8 cellular contexts compared by ENCODE assay signal in the genomic region with DNA sequence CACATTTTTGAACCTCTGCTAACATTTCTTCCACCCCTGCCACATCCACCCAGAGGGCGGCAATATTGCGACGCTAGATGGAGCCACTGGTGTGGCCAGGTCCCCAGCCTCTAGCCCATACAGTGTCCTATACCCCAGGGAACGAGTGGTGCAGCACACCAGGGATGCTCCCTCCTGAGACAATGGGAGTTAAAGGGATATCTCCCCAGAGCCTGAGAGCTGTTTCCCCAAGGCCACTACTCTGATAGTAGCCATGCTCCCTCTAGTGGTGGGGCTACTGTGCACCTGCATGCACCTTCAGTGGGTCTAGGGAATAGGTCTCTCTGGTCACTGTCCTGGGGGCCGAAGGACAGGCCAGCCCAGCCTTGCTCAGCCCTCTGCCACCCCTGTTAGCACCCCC.
DNase-seq lines count a peak whose midpoint lies in the region; ATAC-seq, FAIRE-seq and TF ChIP-seq lines count a peak whose summit lies in the region.

No MANE protein-coding gene starts in this region.

- H3K4me3 ChIP-seq in SK-N-SH (ENCODE audit: low read depth in 2 of 2, low read length in 1 of 2), result no peak overlapping the region
- H3K4me3 ChIP-seq in esophagus muscularis mucosa, result no peak overlapping the region
- H3K4me3 ChIP-seq in tibial artery, result no peak overlapping the region

- ATAC-seq in SK-N-SH treated with all-trans-retinoic acid at 6 μM for 48 hours (no peak), GM19467 (IDR thresholded peaks at IDR 0.05; ENCODE audit: unreplicated experiment) (no peak)

- H3K27ac ChIP-seq in SK-N-SH (ENCODE audit: low read depth in 2 of 2, low read length in 1 of 2) (no peak overlapping the region), esophagus muscularis mucosa (replicated peaks in 1 of 4) (no peak overlapping the region), tibial artery (no peak overlapping the region)

- 0% methylated on average over 1 of the region's 5 CpGs for WGBS in SK-N-SH (ENCODE audit: low lambda C conversion rate)
- 52% methylated on average over 5 of the region's 5 CpGs for WGBS in esophagus muscularis mucosa

- TF ChIP-seq EP300 in SK-N-SH (IDR thresholded peaks at IDR 0.05; ENCODE audit: borderline replicate concordance in 1 of 2, low read depth in 1 of 2, low read length in 1 of 2) (no peak), esophagus muscularis mucosa (IDR thresholded peaks at IDR 0.05) (no peak)

- no peak overlapping the region for H3K4me2 ChIP-seq in SK-N-SH

- H3K36me3 ChIP-seq in SK-N-SH (replicated peaks in 1 of 2; ENCODE audit: control insufficient read depth in 1 of 2, insufficient read depth in 2 of 2, low read length in 1 of 2), result no peaks in the 10 kb centered on the region
- H3K36me3 ChIP-seq in esophagus muscularis mucosa, result no peaks in the 10 kb centered on the region
- H3K36me3 ChIP-seq in tibial artery, result no peaks in the 10 kb centered on the region

- FAIRE-seq in H54 (lab: Jason Lieb, UNC) (no peak), urothelium cell line (lab: Jason Lieb, UNC) (no peak)

- TF ChIP-seq RAD21 in SK-N-SH (IDR thresholded peaks at IDR 0.05; ENCODE audit: low read length), result peak; percentile 19; the same call in 1 of the 2 replicates

- no peak overlapping the region for H2AFZ ChIP-seq in SK-N-SH (ENCODE audit: low read depth)

- intact Hi-C loops in esophagus muscularis mucosa (cut with DNase I), result loop anchor here (10.0 kb wide), 1 partner anchor 546 kb away; no protein-coding TSS in a partner anchor
- intact Hi-C loops in tibial artery (cut with DNase I; ENCODE audit: low total_unique reads), result no loop called here

- no peak overlapping the region for H3K9ac ChIP-seq in SK-N-SH

- H3K9me3 ChIP-seq in SK-N-SH (peaks cover 7% of the 10 kb centered on the region; the same call in 1 of the 2 replicates), esophagus muscularis mucosa (no peaks in the 10 kb centered on the region), tibial artery (no peaks in the 10 kb centered on the region)

- CTCF ChIA-PET in SK-N-SH (lab: Yijun Ruan, JAX), result interaction anchor here (0.7 kb wide), 1 partner anchor 10 kb away, joined by 3 read pairs; no protein-coding TSS in a partner anchor

- no peaks in the 10 kb centered on the region for H3K4me1 ChIP-seq in SK-N-SH (ENCODE audit: control insufficient read depth in 1 of 2, insufficient read depth in 2 of 2, low read depth in 1 of 2, low read length in 1 of 2)
- no peaks in the 10 kb centered on the region for H3K4me1 ChIP-seq in esophagus muscularis mucosa
- no peaks in the 10 kb centered on the region for H3K4me1 ChIP-seq in tibial artery

- TF ChIP-seq POLR2A in H54 (IDR thresholded peaks at IDR 0.05; ENCODE audit: low read depth, low read length), result no peak
- no peak for TF ChIP-seq POLR2A in esophagus muscularis mucosa (IDR thresholded peaks at IDR 0.05; ENCODE audit: low read depth)

- H3F3A ChIP-seq in SK-N-SH (replicated peaks; ENCODE audit: insufficient read depth), result no peaks in the 10 kb centered on the region

- POLR2A ChIA-PET in SK-N-SH (lab: Yijun Ruan, JAX), result no interaction called here

- H4K20me1 ChIP-seq in SK-N-SH (ENCODE audit: insufficient read depth), result no peaks in the 10 kb centered on the region

- TF ChIP-seq CTCF in SK-N-SH (IDR thresholded peaks at IDR 0.05) (no peak; the same call in 1 of the 2 replicates), esophagus muscularis mucosa (IDR thresholded peaks at IDR 0.05) (peak in 2 of 3 experiments; percentile 23 to 41), tibial artery (IDR thresholded peaks at IDR 0.05) (no peak)

- no peak for DNase-seq in SK-N-SH
- peak; percentile 4 for DNase-seq in H54 (ENCODE audit: insufficient read length, low spot score)
- peak; percentile 16 for DNase-seq in NCI-H748 treated with DMSO at 0.1 percent for 48 hours (lab: John Stamatoyannopoulos, UW)
- no peak for DNase-seq in esophagus muscularis mucosa (ENCODE audit: extremely low spot score)
- peak; percentile 11 for DNase-seq in urothelium cell line (ENCODE audit: low spot score)
- no peak for DNase-seq in tibial artery

- no peaks in the 10 kb centered on the region for H3K9me2 ChIP-seq in SK-N-SH

- H3K79me2 ChIP-seq in SK-N-SH (ENCODE audit: insufficient read depth), result no peaks in the 10 kb centered on the region

- no peaks in the 10 kb centered on the region for H3K27me3 ChIP-seq in SK-N-SH (ENCODE audit: insufficient read depth)
- no peaks in the 10 kb centered on the region for H3K27me3 ChIP-seq in esophagus muscularis mucosa
- H3K27me3 ChIP-seq in tibial artery, result no peaks in the 10 kb centered on the region

TF ChIP-seq in SK-N-SH, 30 proteins besides CTCF, POLR2A, EP300 and RAD21 (continues in another document):
- TF ChIP-seq FOXM1 (IDR thresholded peaks at IDR 0.05; ENCODE audit: low read depth), result no peak
- no peak for TF ChIP-seq FOSL2 (IDR thresholded peaks at IDR 0.05; ENCODE audit: borderline replicate concordance, low read depth)
- TF ChIP-seq SMC3 (IDR thresholded peaks at IDR 0.05; ENCODE audit: low read depth, low read length), result no peak
- TF ChIP-seq, protein P1, sequence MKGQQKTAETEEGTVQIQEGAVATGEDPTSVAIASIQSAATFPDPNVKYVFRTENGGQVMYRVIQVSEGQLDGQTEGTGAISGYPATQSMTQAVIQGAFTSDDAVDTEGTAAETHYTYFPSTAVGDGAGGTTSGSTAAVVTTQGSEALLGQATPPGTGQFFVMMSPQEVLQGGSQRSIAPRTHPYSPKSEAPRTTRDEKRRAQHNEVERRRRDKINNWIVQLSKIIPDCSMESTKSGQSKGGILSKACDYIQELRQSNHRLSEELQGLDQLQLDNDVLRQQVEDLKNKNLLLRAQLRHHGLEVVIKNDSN (IDR thresholded peaks at IDR 0.05; ENCODE audit: borderline replicate concordance, low read depth), result no peak
- no peak for TF ChIP-seq CHD2 (IDR thresholded peaks at IDR 0.05; ENCODE audit: low read length, partially characterized antibody)
- no peak for TF ChIP-seq RFX5 (IDR thresholded peaks at IDR 0.05; ENCODE audit: low read length)
- no peak for TF ChIP-seq GATA2 (CRISPR knock-in tag; IDR thresholded peaks at IDR 0.05)
- TF ChIP-seq, protein P2, sequence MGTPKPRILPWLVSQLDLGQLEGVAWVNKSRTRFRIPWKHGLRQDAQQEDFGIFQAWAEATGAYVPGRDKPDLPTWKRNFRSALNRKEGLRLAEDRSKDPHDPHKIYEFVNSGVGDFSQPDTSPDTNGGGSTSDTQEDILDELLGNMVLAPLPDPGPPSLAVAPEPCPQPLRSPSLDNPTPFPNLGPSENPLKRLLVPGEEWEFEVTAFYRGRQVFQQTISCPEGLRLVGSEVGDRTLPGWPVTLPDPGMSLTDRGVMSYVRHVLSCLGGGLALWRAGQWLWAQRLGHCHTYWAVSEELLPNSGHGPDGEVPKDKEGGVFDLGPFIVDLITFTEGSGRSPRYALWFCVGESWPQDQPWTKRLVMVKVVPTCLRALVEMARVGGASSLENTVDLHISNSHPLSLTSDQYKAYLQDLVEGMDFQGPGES (IDR thresholded peaks at IDR 0.05; ENCODE audit: low read depth, low read length), result no peak
- TF ChIP-seq ELF1 (IDR thresholded peaks at IDR 0.05), result no peak
- no peak for TF ChIP-seq NRF1 (IDR thresholded peaks at IDR 0.05; ENCODE audit: low read depth, low read length)
- TF ChIP-seq RXRA (IDR thresholded peaks at IDR 0.05; ENCODE audit: borderline replicate concordance, low read depth), result no peak
- no peak for TF ChIP-seq RCOR1 (IDR thresholded peaks at IDR 0.05; ENCODE audit: low read length)
- TF ChIP-seq, protein P3, sequence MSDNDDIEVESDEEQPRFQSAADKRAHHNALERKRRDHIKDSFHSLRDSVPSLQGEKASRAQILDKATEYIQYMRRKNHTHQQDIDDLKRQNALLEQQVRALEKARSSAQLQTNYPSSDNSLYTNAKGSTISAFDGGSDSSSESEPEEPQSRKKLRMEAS (IDR thresholded peaks at IDR 0.05; ENCODE audit: low read depth), result no peak
- TF ChIP-seq GABPA (IDR thresholded peaks at IDR 0.05; ENCODE audit: low read depth), result no peak

TF ChIP-seq in SK-N-SH treated with all-trans-retinoic acid at 6 μM for 48 hours, 23 proteins besides CTCF, POLR2A, EP300 and RAD21:
- TF ChIP-seq PPARA (CRISPR knock-in tag; IDR thresholded peaks at IDR 0.05; ENCODE audit: borderline replicate concordance), result no peak
- no peak for TF ChIP-seq ESRRG (CRISPR knock-in tag; IDR thresholded peaks at IDR 0.05)
- TF ChIP-seq TCF4 (CRISPR knock-in tag; IDR thresholded peaks at IDR 0.05; ENCODE audit: borderline replicate concordance), result no peak
- TF ChIP-seq SNAI2 (CRISPR knock-in tag; IDR thresholded peaks at IDR 0.05), result no peak
- TF ChIP-seq, protein P4, sequence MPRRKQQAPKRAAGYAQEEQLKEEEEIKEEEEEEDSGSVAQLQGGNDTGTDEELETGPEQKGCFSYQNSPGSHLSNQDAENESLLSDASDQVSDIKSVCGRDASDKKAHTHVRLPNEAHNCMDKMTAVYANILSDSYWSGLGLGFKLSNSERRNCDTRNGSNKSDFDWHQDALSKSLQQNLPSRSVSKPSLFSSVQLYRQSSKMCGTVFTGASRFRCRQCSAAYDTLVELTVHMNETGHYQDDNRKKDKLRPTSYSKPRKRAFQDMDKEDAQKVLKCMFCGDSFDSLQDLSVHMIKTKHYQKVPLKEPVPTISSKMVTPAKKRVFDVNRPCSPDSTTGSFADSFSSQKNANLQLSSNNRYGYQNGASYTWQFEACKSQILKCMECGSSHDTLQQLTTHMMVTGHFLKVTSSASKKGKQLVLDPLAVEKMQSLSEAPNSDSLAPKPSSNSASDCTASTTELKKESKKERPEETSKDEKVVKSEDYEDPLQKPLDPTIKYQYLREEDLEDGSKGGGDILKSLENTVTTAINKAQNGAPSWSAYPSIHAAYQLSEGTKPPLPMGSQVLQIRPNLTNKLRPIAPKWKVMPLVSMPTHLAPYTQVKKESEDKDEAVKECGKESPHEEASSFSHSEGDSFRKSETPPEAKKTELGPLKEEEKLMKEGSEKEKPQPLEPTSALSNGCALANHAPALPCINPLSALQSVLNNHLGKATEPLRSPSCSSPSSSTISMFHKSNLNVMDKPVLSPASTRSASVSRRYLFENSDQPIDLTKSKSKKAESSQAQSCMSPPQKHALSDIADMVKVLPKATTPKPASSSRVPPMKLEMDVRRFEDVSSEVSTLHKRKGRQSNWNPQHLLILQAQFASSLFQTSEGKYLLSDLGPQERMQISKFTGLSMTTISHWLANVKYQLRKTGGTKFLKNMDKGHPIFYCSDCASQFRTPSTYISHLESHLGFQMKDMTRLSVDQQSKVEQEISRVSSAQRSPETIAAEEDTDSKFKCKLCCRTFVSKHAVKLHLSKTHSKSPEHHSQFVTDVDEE (CRISPR knock-in tag; IDR thresholded peaks at IDR 0.05), result no peak

Comparison
In these comparisons a context has a peak if more than half of its experiments do, and no peak if none do; other contexts are left out.
1. DNase-seq: peak in H54 (single experiment), NCI-H748 treated with DMSO at 0.1 percent for 48 hours (single experiment) and urothelium cell line (single experiment); none in SK-N-SH (single experiment), esophagus muscularis mucosa (single experiment) and tibial artery (0 of 2).
2. CTCF ChIP-seq: peak in esophagus muscularis mucosa (2 of 3); none in SK-N-SH (single experiment) and tibial artery (0 of 2).